ENCODE assay signal across 1 cellular context in genomic region chr5:54098267-54098666, GRCh38.
TF ChIP-seq lines count a peak whose summit lies in the region.

No MANE protein-coding gene starts in this region.

TF ChIP-seq in WTC11, 78 proteins besides CTCF, POLR2A, EP300 and RAD21 (continued from another document):
- TF ChIP-seq USF1 (CRISPR knock-in tag; IDR thresholded peaks at IDR 0.05): no peak
- TF ChIP-seq ZNF263 (CRISPR knock-in tag; IDR thresholded peaks at IDR 0.05; ENCODE audit: low read depth): no peak
- no peak for TF ChIP-seq FOXP4 (CRISPR knock-in tag; IDR thresholded peaks at IDR 0.05)
- TF ChIP-seq FOXK1 (CRISPR knock-in tag; IDR thresholded peaks at IDR 0.05): no peak
